24 cellular contexts compared by ENCODE assay signal in genomic region chr17:337866-338265, GRCh38. TPM values are rescaled to one million over a fixed set of nuclear protein-coding genes. Genes with fewer than 3 reads are reported as not detected.
DNase-seq lines count a peak whose midpoint lies in the region; ATAC-seq and TF ChIP-seq lines count a peak whose summit lies in the region.
"Had no signal": no experiment of that assay in that cellular context is flagged by ENCODE, and none has a peak within 500 bp of the region (broad histone marks: within the 10 kb centered on the region; RNA-seq: fewer than 3 reads in every experiment).

No MANE protein-coding gene starts in this region.

- H3K4me1 ChIP-seq in suprapubic skin, result peaks cover 49% of the 10 kb centered on the region
- H3K4me1 ChIP-seq: sigmoid colon had no signal

- peaks cover 8% of the 10 kb centered on the region for H3K9me3 Mint-ChIP-seq in glutamatergic neuron (ENCODE audit: unreplicated experiment)
- no peaks in the 10 kb centered on the region for H3K9me3 Mint-ChIP-seq in activated CD4-positive, alpha-beta T cell treated with anti-CD3 and anti-CD28 coated beads for 36 hours (ENCODE audit: low read depth)
- H3K9me3 Mint-ChIP-seq: central memory CD8-positive, alpha-beta T cell had no signal

- H3K4me1 Mint-ChIP-seq in glutamatergic neuron (ENCODE audit: low read depth, unreplicated experiment), result peaks cover 35% of the 10 kb centered on the region
- H3K4me1 Mint-ChIP-seq in activated CD4-positive, alpha-beta T cell treated with anti-CD3 and anti-CD28 coated beads for 36 hours, result peaks cover 5% of the 10 kb centered on the region

- no peak overlapping the region for H3K4me3 ChIP-seq in suprapubic skin
- H3K4me3 ChIP-seq: adrenal gland, esophagus muscularis mucosa, gastroesophageal sphincter, GM23248, ovary, sigmoid colon, transverse colon had no signal

- intact Hi-C loops in activated CD4-positive, alpha-beta T cell treated with anti-CD3 and anti-CD28 coated beads for 36 hours (cut with DNase I, micrococcal nuclease), result no loop called here

- no peaks in the 10 kb centered on the region for H3K27me3 ChIP-seq in suprapubic skin
- H3K27me3 ChIP-seq: adrenal gland, ovary, transverse colon had no signal

- H3K36me3 Mint-ChIP-seq in glutamatergic neuron (ENCODE audit: unreplicated experiment), result no peaks in the 10 kb centered on the region
- no peaks in the 10 kb centered on the region for H3K36me3 Mint-ChIP-seq in activated CD4-positive, alpha-beta T cell treated with anti-CD3 and anti-CD28 coated beads for 36 hours (ENCODE audit: low read depth)

- no peak for TF ChIP-seq EP300 in suprapubic skin (IDR thresholded peaks at IDR 0.05)

- H3K27ac Mint-ChIP-seq in glutamatergic neuron (ENCODE audit: unreplicated experiment), result no peak overlapping the region
- H3K27ac Mint-ChIP-seq in activated CD4-positive, alpha-beta T cell treated with anti-CD3 and anti-CD28 coated beads for 36 hours, result no peak overlapping the region

- 85% methylated on average over 7 of the region's 7 CpGs for WGBS in suprapubic skin

- no peak for TF ChIP-seq CTCF in glutamatergic neuron (IDR thresholded peaks at IDR 0.05; ENCODE audit: partially characterized antibody, unreplicated experiment)
- TF ChIP-seq CTCF in suprapubic skin (IDR thresholded peaks at IDR 0.05), result no peak

- H3K27ac ChIP-seq in suprapubic skin, result no peak overlapping the region
- H3K27ac ChIP-seq: esophagus muscularis mucosa, gastroesophageal sphincter, GM23248, KMS-11, sigmoid colon had no signal

- CTCF ChIA-PET in activated CD4-positive, alpha-beta T cell treated with anti-CD3 and anti-CD28 coated beads for 36 hours (lab: Charles Lee), result no interaction called here

- no peaks in the 10 kb centered on the region for H3K36me3 ChIP-seq in suprapubic skin
- H3K36me3 ChIP-seq: adrenal gland, esophagus muscularis mucosa, gastroesophageal sphincter, ovary, sigmoid colon had no signal

- H3K27me3 Mint-ChIP-seq in glutamatergic neuron (ENCODE audit: unreplicated experiment), result peaks cover 9% of the 10 kb centered on the region
- no peaks in the 10 kb centered on the region for H3K27me3 Mint-ChIP-seq in activated CD4-positive, alpha-beta T cell treated with anti-CD3 and anti-CD28 coated beads for 36 hours

- ATAC-seq in activated CD4-positive, alpha-beta T cell treated with anti-CD3 and anti-CD28 coated beads for 36 hours, result no peak
- ATAC-seq: gastroesophageal sphincter, left colon had no signal

- DNase-seq in DMS79 treated with DMSO at 0.1 percent for 48 hours (lab: John Stamatoyannopoulos, UW), result peak; percentile 71
- DNase-seq in NCI-H2107 (lab: John Stamatoyannopoulos, UW), result peak; percentile 64
- DNase-seq in glutamatergic neuron, result no peak
- peak; percentile 76 for DNase-seq in putamen (ENCODE audit: low spot score)
- no peak for DNase-seq in suprapubic skin (ENCODE audit: low spot score in 2 of 2)
- DNase-seq in DMS 273 (lab: John Stamatoyannopoulos, UW; ENCODE audit: unreplicated experiment), result no peak
- DNase-seq in activated effector memory CD4-positive, alpha-beta T cell treated with Interleukin-2 at 50 U/mL for 16 hours, result no peak
- DNase-seq in activated CD4-positive, alpha-beta T cell treated with anti-CD3 and anti-CD28 coated beads for 36 hours, result no peak
- DNase-seq: activated CD4-positive, alpha-beta T cell treated with anti-CD3 and anti-CD28 coated beads for 48 hours; activated effector memory CD4-positive, alpha-beta T cell treated with anti-CD3 and anti-CD28 coated beads, Interleukin-2, amount 50 U/mL, for 16 hours; EL; GM23248; NCI-H1092; NCI-H446 treated with DMSO at 0.1 percent for 48 hours; stimulated activated naive CD4-positive, alpha-beta T cell treated with Interleukin-2 at 50 U/mL for 16 hours; transverse colon had no signal

- H3K4me3 Mint-ChIP-seq in glutamatergic neuron (ENCODE audit: unreplicated experiment), result peak overlapping the region; percentile 23
- no peak overlapping the region for H3K4me3 Mint-ChIP-seq in activated CD4-positive, alpha-beta T cell treated with anti-CD3 and anti-CD28 coated beads for 36 hours
- H3K4me3 Mint-ChIP-seq: central memory CD8-positive, alpha-beta T cell had no signal

- no peaks in the 10 kb centered on the region for H3K9me3 ChIP-seq in suprapubic skin
- H3K9me3 ChIP-seq: adrenal gland, esophagus muscularis mucosa, gastroesophageal sphincter, ovary, sigmoid colon, transverse colon had no signal

- POLR2A ChIA-PET in activated CD4-positive, alpha-beta T cell treated with anti-CD3 and anti-CD28 coated beads for 36 hours (lab: Charles Lee), result no interaction called here

- TF ChIP-seq POLR2A in suprapubic skin (IDR thresholded peaks at IDR 0.05), result no peak

RNA-seq across cellular contexts. Expression of gene RPH3AL, which starts 14.7 kb away (rescaled TPM):
- 22.3 TPM for total RNA-seq in glutamatergic neuron (ENCODE audit: unreplicated experiment)
- 10 to 100 TPM in 2 of 4 donors, 1 to 10 TPM in 2; 1.7 to 39.5 (median 10.9) TPM for total RNA-seq in suprapubic skin
- 1 to 10 TPM; 1.4 to 2.0 TPM for total RNA-seq in activated CD4-positive, alpha-beta T cell treated with anti-CD3 and anti-CD28 coated beads for 36 hours

Comparison
In these comparisons a context has a peak if more than half of its experiments do, and no peak if none do; other contexts are left out.
1. DNase-seq: peak in DMS79 treated with DMSO at 0.1 percent for 48 hours (single experiment), NCI-H2107 (single experiment) and putamen (single experiment); none in glutamatergic neuron (single experiment), suprapubic skin (0 of 2), DMS 273 (single experiment), activated effector memory CD4-positive, alpha-beta T cell treated with Interleukin-2 at 50 U/mL for 16 hours (single experiment) and activated CD4-positive, alpha-beta T cell treated with anti-CD3 and anti-CD28 coated beads for 36 hours (single experiment).